1 cellular context compared by ENCODE assay signal in genomic region chr10:103470755-103471653, GRCh38.
TF ChIP-seq lines count a peak whose summit lies in the region.

No MANE protein-coding gene starts in this region.

TF ChIP-seq in K562, 482 proteins besides CTCF, POLR2A, EP300 and RAD21 (continued from another document and continues in another):
- TF ChIP-seq ZNF586 (CRISPR knock-in tag; conservative IDR thresholded peaks at IDR 0.05) (no peak), ZBTB2 (IDR thresholded peaks at IDR 0.05) (no peak), MYBL2 (IDR thresholded peaks at IDR 0.05; ENCODE audit: low read depth) (no peak), MYBL2 (CRISPR knock-in tag; IDR thresholded peaks at IDR 0.05; ENCODE audit: borderline replicate concordance) (no peak), HNRNPLL (IDR thresholded peaks at IDR 0.05; ENCODE audit: low read depth, low read length, poor library complexity, severe bottlenecking) (no peak), SMAD4 (CRISPR knock-in tag; conservative IDR thresholded peaks at IDR 0.05) (no peak), SMARCE1 (IDR thresholded peaks at IDR 0.05) (no peak), ZBTB11 (CRISPR knock-in tag; IDR thresholded peaks at IDR 0.05) (0 out of 6 replicates have a peak, but pooled peaks of 1 of the 3 experiments have one; percentile 25), PTTG1 (tag; IDR thresholded peaks at IDR 0.05; ENCODE audit: low read depth) (no peak), ZNF75A (CRISPR knock-in tag; IDR thresholded peaks at IDR 0.05) (no peak), ZNF57 (CRISPR knock-in tag; IDR thresholded peaks at IDR 0.05) (no peak), TAF9B (IDR thresholded peaks at IDR 0.05; ENCODE audit: partially characterized antibody) (no peak), SOX6 (IDR thresholded peaks at IDR 0.05) (no peak), ZNF23 (CRISPR knock-in tag; IDR thresholded peaks at IDR 0.05) (no peak), SMAD1 (IDR thresholded peaks at IDR 0.05; ENCODE audit: low read depth, low read length, partially characterized antibody) (no peak), THAP12 (CRISPR knock-in tag; IDR thresholded peaks at IDR 0.05) (no peak), POLR2G (IDR thresholded peaks at IDR 0.05; ENCODE audit: low read depth, low read length) (no peak), ZBTB33 (CRISPR knock-in tag; IDR thresholded peaks at IDR 0.05) (no peak), CC2D1A (IDR thresholded peaks at IDR 0.05) (no peak), ZNF436 (CRISPR knock-in tag; IDR thresholded peaks at IDR 0.05) (no peak), CHD1 (IDR thresholded peaks at IDR 0.05; ENCODE audit: low read length) (no peak), MCM7 (IDR thresholded peaks at IDR 0.05) (no peak), TGIF2 (CRISPR knock-in tag; IDR thresholded peaks at IDR 0.05) (no peak), NEUROD1 (IDR thresholded peaks at IDR 0.05; ENCODE audit: borderline replicate concordance, low read depth, low read length, partially characterized antibody) (no peak), FOXM1 (IDR thresholded peaks at IDR 0.05; ENCODE audit: low read depth) (no peak), FOXM1 (CRISPR knock-in tag; IDR thresholded peaks at IDR 0.05; ENCODE audit: low read depth) (no peak), ZNF408 (CRISPR knock-in tag; IDR thresholded peaks at IDR 0.05; ENCODE audit: low read depth) (no peak), XRCC3 (IDR thresholded peaks at IDR 0.05) (no peak), NFYB (IDR thresholded peaks at IDR 0.05; ENCODE audit: extremely low read depth, insufficient read length) (no peak), E2F5 (CRISPR knock-in tag; IDR thresholded peaks at IDR 0.05) (no peak), SAFB2 (IDR thresholded peaks at IDR 0.05; ENCODE audit: borderline replicate concordance, low read depth, low read length, severe bottlenecking) (no peak), LEF1 (IDR thresholded peaks at IDR 0.05) (peak; percentile 30; the same call in 1 of the 2 replicates), HBP1 (CRISPR knock-in tag; IDR thresholded peaks at IDR 0.05) (no peak), ZNF253 (CRISPR knock-in tag; conservative IDR thresholded peaks at IDR 0.05) (no peak), CBX5 (IDR thresholded peaks at IDR 0.05; ENCODE audit: borderline replicate concordance, low read depth) (no peak)
- TF ChIP-seq, protein P1, sequence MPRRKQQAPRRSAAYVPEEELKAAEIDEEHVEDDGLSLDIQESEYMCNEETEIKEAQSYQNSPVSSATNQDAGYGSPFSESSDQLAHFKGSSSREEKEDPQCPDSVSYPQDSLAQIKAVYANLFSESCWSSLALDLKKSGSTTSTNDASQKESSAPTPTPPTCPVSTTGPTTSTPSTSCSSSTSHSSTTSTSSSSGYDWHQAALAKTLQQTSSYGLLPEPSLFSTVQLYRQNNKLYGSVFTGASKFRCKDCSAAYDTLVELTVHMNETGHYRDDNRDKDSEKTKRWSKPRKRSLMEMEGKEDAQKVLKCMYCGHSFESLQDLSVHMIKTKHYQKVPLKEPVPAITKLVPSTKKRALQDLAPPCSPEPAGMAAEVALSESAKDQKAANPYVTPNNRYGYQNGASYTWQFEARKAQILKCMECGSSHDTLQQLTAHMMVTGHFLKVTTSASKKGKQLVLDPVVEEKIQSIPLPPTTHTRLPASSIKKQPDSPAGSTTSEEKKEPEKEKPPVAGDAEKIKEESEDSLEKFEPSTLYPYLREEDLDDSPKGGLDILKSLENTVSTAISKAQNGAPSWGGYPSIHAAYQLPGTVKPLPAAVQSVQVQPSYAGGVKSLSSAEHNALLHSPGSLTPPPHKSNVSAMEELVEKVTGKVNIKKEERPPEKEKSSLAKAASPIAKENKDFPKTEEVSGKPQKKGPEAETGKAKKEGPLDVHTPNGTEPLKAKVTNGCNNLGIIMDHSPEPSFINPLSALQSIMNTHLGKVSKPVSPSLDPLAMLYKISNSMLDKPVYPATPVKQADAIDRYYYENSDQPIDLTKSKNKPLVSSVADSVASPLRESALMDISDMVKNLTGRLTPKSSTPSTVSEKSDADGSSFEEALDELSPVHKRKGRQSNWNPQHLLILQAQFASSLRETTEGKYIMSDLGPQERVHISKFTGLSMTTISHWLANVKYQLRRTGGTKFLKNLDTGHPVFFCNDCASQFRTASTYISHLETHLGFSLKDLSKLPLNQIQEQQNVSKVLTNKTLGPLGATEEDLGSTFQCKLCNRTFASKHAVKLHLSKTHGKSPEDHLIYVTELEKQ (CRISPR knock-in tag; IDR thresholded peaks at IDR 0.05), result no peak
- TF ChIP-seq, protein P2, sequence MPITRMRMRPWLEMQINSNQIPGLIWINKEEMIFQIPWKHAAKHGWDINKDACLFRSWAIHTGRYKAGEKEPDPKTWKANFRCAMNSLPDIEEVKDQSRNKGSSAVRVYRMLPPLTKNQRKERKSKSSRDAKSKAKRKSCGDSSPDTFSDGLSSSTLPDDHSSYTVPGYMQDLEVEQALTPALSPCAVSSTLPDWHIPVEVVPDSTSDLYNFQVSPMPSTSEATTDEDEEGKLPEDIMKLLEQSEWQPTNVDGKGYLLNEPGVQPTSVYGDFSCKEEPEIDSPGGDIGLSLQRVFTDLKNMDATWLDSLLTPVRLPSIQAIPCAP (CRISPR knock-in tag; IDR thresholded peaks at IDR 0.05; ENCODE audit: borderline replicate concordance), result no peak
- TF ChIP-seq, protein P3, sequence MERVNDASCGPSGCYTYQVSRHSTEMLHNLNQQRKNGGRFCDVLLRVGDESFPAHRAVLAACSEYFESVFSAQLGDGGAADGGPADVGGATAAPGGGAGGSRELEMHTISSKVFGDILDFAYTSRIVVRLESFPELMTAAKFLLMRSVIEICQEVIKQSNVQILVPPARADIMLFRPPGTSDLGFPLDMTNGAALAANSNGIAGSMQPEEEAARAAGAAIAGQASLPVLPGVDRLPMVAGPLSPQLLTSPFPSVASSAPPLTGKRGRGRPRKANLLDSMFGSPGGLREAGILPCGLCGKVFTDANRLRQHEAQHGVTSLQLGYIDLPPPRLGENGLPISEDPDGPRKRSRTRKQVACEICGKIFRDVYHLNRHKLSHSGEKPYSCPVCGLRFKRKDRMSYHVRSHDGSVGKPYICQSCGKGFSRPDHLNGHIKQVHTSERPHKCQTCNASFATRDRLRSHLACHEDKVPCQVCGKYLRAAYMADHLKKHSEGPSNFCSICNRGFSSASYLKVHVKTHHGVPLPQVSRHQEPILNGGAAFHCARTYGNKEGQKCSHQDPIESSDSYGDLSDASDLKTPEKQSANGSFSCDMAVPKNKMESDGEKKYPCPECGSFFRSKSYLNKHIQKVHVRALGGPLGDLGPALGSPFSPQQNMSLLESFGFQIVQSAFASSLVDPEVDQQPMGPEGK (CRISPR knock-in tag; IDR thresholded peaks at IDR 0.05; ENCODE audit: borderline replicate concordance), result no peak
- TF ChIP-seq, protein P4, sequence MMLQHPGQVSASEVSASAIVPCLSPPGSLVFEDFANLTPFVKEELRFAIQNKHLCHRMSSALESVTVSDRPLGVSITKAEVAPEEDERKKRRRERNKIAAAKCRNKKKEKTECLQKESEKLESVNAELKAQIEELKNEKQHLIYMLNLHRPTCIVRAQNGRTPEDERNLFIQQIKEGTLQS (IDR thresholded peaks at IDR 0.05), result peak; percentile 92
- TF ChIP-seq, protein P4 (CRISPR knock-in tag; conservative IDR thresholded peaks at IDR 0.05), result no peak
- TF ChIP-seq, protein P5, sequence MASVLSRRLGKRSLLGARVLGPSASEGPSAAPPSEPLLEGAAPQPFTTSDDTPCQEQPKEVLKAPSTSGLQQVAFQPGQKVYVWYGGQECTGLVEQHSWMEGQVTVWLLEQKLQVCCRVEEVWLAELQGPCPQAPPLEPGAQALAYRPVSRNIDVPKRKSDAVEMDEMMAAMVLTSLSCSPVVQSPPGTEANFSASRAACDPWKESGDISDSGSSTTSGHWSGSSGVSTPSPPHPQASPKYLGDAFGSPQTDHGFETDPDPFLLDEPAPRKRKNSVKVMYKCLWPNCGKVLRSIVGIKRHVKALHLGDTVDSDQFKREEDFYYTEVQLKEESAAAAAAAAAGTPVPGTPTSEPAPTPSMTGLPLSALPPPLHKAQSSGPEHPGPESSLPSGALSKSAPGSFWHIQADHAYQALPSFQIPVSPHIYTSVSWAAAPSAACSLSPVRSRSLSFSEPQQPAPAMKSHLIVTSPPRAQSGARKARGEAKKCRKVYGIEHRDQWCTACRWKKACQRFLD (CRISPR knock-in tag; IDR thresholded peaks at IDR 0.05), result no peak
